In the genomic region with DNA sequence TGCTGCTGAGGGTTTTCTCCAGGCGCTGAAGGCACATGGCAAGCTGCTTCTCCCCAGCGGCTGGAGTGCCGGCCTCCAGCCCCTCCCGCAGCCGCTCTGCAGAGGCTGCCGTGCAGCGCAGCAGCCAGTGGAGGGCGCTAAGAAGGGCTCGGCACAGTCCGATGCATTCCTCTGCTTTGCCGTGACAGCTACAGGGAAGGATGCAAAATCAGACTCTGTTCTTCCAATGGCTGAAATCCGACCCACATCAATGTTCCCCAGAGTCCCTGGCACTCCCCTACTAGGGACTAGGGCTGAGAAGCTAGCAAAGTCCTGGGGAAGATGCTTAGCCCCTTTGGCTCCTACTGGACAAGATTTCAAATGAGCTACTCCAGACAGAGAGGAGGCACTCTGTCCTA, we compare ENCODE assay signal across 11 cellular contexts. TPM values are rescaled to one million over a fixed set of nuclear protein-coding genes. Genes with fewer than 3 reads are reported as not detected.
A peak's percentile ranks its signal among the peaks of the same experiment; 100 is the strongest.
DNase-seq lines count a peak whose midpoint lies in the region; TF ChIP-seq lines count a peak whose summit lies in the region.
"Had no signal": no experiment of that assay in that cellular context is flagged by ENCODE, and none has a peak within 500 bp of the region (broad histone marks: within the 10 kb centered on the region; RNA-seq: fewer than 3 reads in every experiment).

No MANE protein-coding gene starts in this region.

- H3K4me3 Mint-ChIP-seq in Calu3 (ENCODE audit: low read depth, unreplicated experiment): no peak overlapping the region
- H3K4me3 Mint-ChIP-seq in mesothelial cell of epicardium: no peak overlapping the region
- H3K4me3 Mint-ChIP-seq in activated T-cell treated with anti-CD3 and anti-CD28 coated beads, Interleukin-2, amount 50 U/mL, for 24 hours: no peak overlapping the region
- H3K4me3 Mint-ChIP-seq: activated CD4-positive, alpha-beta memory T cell treated with anti-CD3 and anti-CD28 coated beads, Interleukin-2, amount 10 ng/mL, durations not matched to agents 7 days and 5 days had no signal

- H3K4me1 Mint-ChIP-seq in Calu3 (ENCODE audit: low read depth, unreplicated experiment) (peaks cover 8% of the 10 kb centered on the region), mesothelial cell of epicardium (peaks cover 9% of the 10 kb centered on the region)
- H3K4me1 Mint-ChIP-seq in activated T-cell treated with anti-CD3 and anti-CD28 coated beads, Interleukin-2, amount 50 U/mL, for 24 hours (ENCODE audit: low read depth): no peaks in the 10 kb centered on the region
- H3K4me1 Mint-ChIP-seq: activated CD4-positive, alpha-beta memory T cell treated with anti-CD3 and anti-CD28 coated beads, Interleukin-2, amount 10 ng/mL, durations not matched to agents 7 days and 5 days had no signal

- H3K9me3 Mint-ChIP-seq in Calu3 (ENCODE audit: low read depth, unreplicated experiment): no peaks in the 10 kb centered on the region
- no peaks in the 10 kb centered on the region for H3K9me3 Mint-ChIP-seq in mesothelial cell of epicardium
- no peaks in the 10 kb centered on the region for H3K9me3 Mint-ChIP-seq in activated T-cell treated with anti-CD3 and anti-CD28 coated beads, Interleukin-2, amount 50 U/mL, for 24 hours
- H3K9me3 Mint-ChIP-seq: activated CD4-positive, alpha-beta memory T cell treated with anti-CD3 and anti-CD28 coated beads, Interleukin-2, amount 10 ng/mL, durations not matched to agents 7 days and 5 days had no signal

- CTCF ChIA-PET in Calu3 (lab: Charles Lee): interaction anchor here (0.5 to 23.5 kb wide), 19 partner anchors 9 to 455 kb away, joined by 3 to 774 read pairs (median 6); a partner anchor contains a TSS

- H3K4me3 ChIP-seq in astrocyte of the cerebellum (ENCODE audit: low read depth, low read length): no peak overlapping the region
- H3K4me3 ChIP-seq: left lung had no signal

- BruUV-seq in Calu3 (replicated peaks; lab: Mats Ljungman, UMichigan): no TSS peak

- H3K27me3 Mint-ChIP-seq in Calu3 (ENCODE audit: unreplicated experiment): no peaks in the 10 kb centered on the region
- H3K27me3 Mint-ChIP-seq in mesothelial cell of epicardium (ENCODE audit: low read depth): no peaks in the 10 kb centered on the region
- H3K27me3 Mint-ChIP-seq in activated T-cell treated with anti-CD3 and anti-CD28 coated beads, Interleukin-2, amount 50 U/mL, for 24 hours: no peaks in the 10 kb centered on the region
- H3K27me3 Mint-ChIP-seq: activated CD4-positive, alpha-beta memory T cell treated with anti-CD3 and anti-CD28 coated beads, Interleukin-2, amount 10 ng/mL, durations not matched to agents 7 days and 5 days had no signal

- H3K36me3 Mint-ChIP-seq in Calu3 (ENCODE audit: insufficient read depth, unreplicated experiment) (peaks cover 39% of the 10 kb centered on the region), mesothelial cell of epicardium (peaks cover 25% of the 10 kb centered on the region)
- H3K36me3 Mint-ChIP-seq in activated T-cell treated with anti-CD3 and anti-CD28 coated beads, Interleukin-2, amount 50 U/mL, for 24 hours (ENCODE audit: low read depth): peaks cover 75% of the 10 kb centered on the region

- no peak for TF ChIP-seq CTCF in Calu3 (IDR thresholded peaks at IDR 0.05; ENCODE audit: unreplicated experiment)
- TF ChIP-seq CTCF in astrocyte of the cerebellum (IDR thresholded peaks at IDR 0.05; ENCODE audit: low read depth, low read length, missing control alignments): peak; percentile 89
- peak; percentile 29 for TF ChIP-seq CTCF in mesothelial cell of epicardium (IDR thresholded peaks at IDR 0.05; ENCODE audit: unreplicated experiment)

- H3K27ac Mint-ChIP-seq in Calu3 (ENCODE audit: unreplicated experiment) (no peak overlapping the region), mesothelial cell of epicardium (no peak overlapping the region)
- no peak overlapping the region for H3K27ac Mint-ChIP-seq in activated T-cell treated with anti-CD3 and anti-CD28 coated beads, Interleukin-2, amount 50 U/mL, for 24 hours
- H3K27ac Mint-ChIP-seq: activated CD4-positive, alpha-beta memory T cell treated with anti-CD3 and anti-CD28 coated beads, Interleukin-2, amount 10 ng/mL, durations not matched to agents 7 days and 5 days had no signal

- intact Hi-C loops in Calu3 (cut with micrococcal nuclease; ENCODE audit: unreplicated experiment): loop anchor here (5.0 kb wide), 1 partner anchor 48 kb away; no protein-coding TSS in a partner anchor

- in situ Hi-C loops in astrocyte of the cerebellum (cut with HindIII; ENCODE audit: low sequenced_read_pairs): no loop called here

- DNase-seq in Calu3 (peak; percentile 74), HuH-7 (ENCODE audit: low spot score) (peak; percentile 79), astrocyte of the cerebellum (ENCODE audit: low read depth) (no peak), mesothelial cell of epicardium (ENCODE audit: low spot score in 2 of 2, unreplicated experiment in 2 of 2) (peak in 1 of 2 experiments; percentile 54), dedifferentiated amniotic fluid mesenchymal stem cell (ENCODE audit: extremely low spot score) (no peak), NAMALWA (ENCODE audit: low spot score) (no peak)
- no peak for DNase-seq in activated T-cell treated with anti-CD3 and anti-CD28 coated beads, Interleukin-2, amount 50 U/mL, for 24 hours
- DNase-seq in activated naive CD4-positive, alpha-beta T cell treated with anti-CD3 and anti-CD28 coated beads, Interleukin-2, amount 50 U/mL, for 16 hours: no peak
- DNase-seq: activated CD4-positive, alpha-beta memory T cell treated with anti-CD3 and anti-CD28 coated beads, Interleukin-2, amount 10 ng/mL, durations not matched to agents 7 days and 5 days; left lung had no signal

RNA-seq across cellular contexts. Expression of a gene that starts 19.0 kb away (rescaled TPM):
- 679 and 725 TPM in 2 replicates for total RNA-seq in Calu3 (2022)
- 125 to 131 TPM (median 130 TPM) in 3 replicates for total RNA-seq in mesothelial cell of epicardium

RNA-seq across cellular contexts. Expression of a gene that starts 19.9 kb away (rescaled TPM):
- total RNA-seq in Calu3 (2022) (0.38 TPM in 1 of 2 replicates, not detected in the other), mesothelial cell of epicardium (not detected in 3 replicates)
- total RNA-seq: activated CD4-positive, alpha-beta memory T cell treated with anti-CD3 and anti-CD28 coated beads, Interleukin-2, amount 10 ng/mL, durations not matched to agents 7 days and 5 days; subcutaneous adipose tissue had no signal

RNA-seq across cellular contexts. Expression of a gene that starts 27.6 kb away (rescaled TPM):
- total RNA-seq in Calu3 (2022) (107 and 133 TPM in 2 replicates), mesothelial cell of epicardium (42.4 to 44.3 TPM (median 43.6 TPM) in 3 replicates)

RNA-seq across cellular contexts. Expression of a gene that starts 54.6 kb away (rescaled TPM):
- total RNA-seq in Calu3 (2022) (2,152 and 2,179 TPM in 2 replicates), mesothelial cell of epicardium (107 to 111 TPM (median 110 TPM) in 3 replicates)

Comparison
In these comparisons a context has a peak if more than half of its experiments do, and no peak if none do; other contexts are left out.
1. DNase-seq: peak in Calu3 (single experiment) and HuH-7 (single experiment); none in astrocyte of the cerebellum (single experiment), dedifferentiated amniotic fluid mesenchymal stem cell (single experiment), activated T-cell treated with anti-CD3 and anti-CD28 coated beads, Interleukin-2, amount 50 U/mL, for 24 hours (single experiment), activated naive CD4-positive, alpha-beta T cell treated with anti-CD3 and anti-CD28 coated beads, Interleukin-2, amount 50 U/mL, for 16 hours (single experiment) and NAMALWA (single experiment).